ENCODE assay signal across 11 cellular contexts in genomic region chr1:23099171-23099536, GRCh38.
A peak's percentile ranks its signal among the peaks of the same experiment; 100 is the strongest.
DNase-seq lines count a peak whose midpoint lies in the region; ATAC-seq and TF ChIP-seq lines count a peak whose summit lies in the region.
"Had no signal": no experiment of that assay in that cellular context is flagged by ENCODE, and none has a peak within 500 bp of the region (broad histone marks: within the 10 kb centered on the region; RNA-seq: fewer than 3 reads in every experiment).

No MANE protein-coding gene starts in this region.

- H3K27ac ChIP-seq in CD4-positive, CD25-positive, alpha-beta regulatory T cell (ENCODE audit: insufficient read depth, low read length, poor library complexity, severe bottlenecking) = no peak overlapping the region
- H3K27ac ChIP-seq in OCI-LY3 (ENCODE audit: low read length) = no peak overlapping the region
- H3K27ac ChIP-seq in neuronal stem cell (replicated peaks; ENCODE audit: low read length) = no peak overlapping the region
- H3K27ac ChIP-seq: cardiac muscle cell had no signal

- WGBS in neuronal stem cell (ENCODE audit: extremely low coverage in 2 of 2, insufficient read length in 2 of 2, insufficient replicate concordance in 1 of 2), 2 donors = no CpG with 5 or more reads among the region's 1 CpG

- peak overlapping the region in 2 of 3 donors; percentile 11 to 29 for H3K27ac Mint-ChIP-seq in CD4-positive, CD25-positive, alpha-beta regulatory T cell
- H3K27ac Mint-ChIP-seq in endothelial cell (ENCODE audit: unreplicated experiment) = peak overlapping the region; percentile 70
- peak overlapping the region; percentile 54 for H3K27ac Mint-ChIP-seq in osteocyte (ENCODE audit: unreplicated experiment)

- H4K8ac ChIP-seq in neuronal stem cell (ENCODE audit: low read depth, low read length) = no peak overlapping the region

- no peaks in the 10 kb centered on the region for H4K20me1 ChIP-seq in OCI-LY3 (ENCODE audit: insufficient read depth, low read length)

- no peak overlapping the region for H3K18ac ChIP-seq in neuronal stem cell (ENCODE audit: low read length)

- H2AK5ac ChIP-seq in neuronal stem cell (ENCODE audit: low read depth, low read length) = no peak overlapping the region

- H3K27me3 ChIP-seq in CD4-positive, CD25-positive, alpha-beta regulatory T cell (ENCODE audit: control insufficient read depth, insufficient read depth, low read length) = no peaks in the 10 kb centered on the region
- H3K27me3 ChIP-seq in OCI-LY3 (ENCODE audit: low read depth, low read length) (no peaks in the 10 kb centered on the region), neuronal stem cell (ENCODE audit: control insufficient read depth in 3 of 3, insufficient read depth in 3 of 3, low read depth in 1 of 3, low read length in 3 of 3) (no peaks in the 10 kb centered on the region)
- H3K27me3 ChIP-seq: cardiac muscle cell had no signal

- no peak for TF ChIP-seq CTCF in OCI-LY3 (IDR thresholded peaks at IDR 0.05; ENCODE audit: low read depth, low read length)
- no peak for TF ChIP-seq CTCF in endothelial cell (IDR thresholded peaks at IDR 0.05; ENCODE audit: unreplicated experiment)
- TF ChIP-seq CTCF in osteocyte (IDR thresholded peaks at IDR 0.05) = no peak

- H3K36me3 Mint-ChIP-seq in CD4-positive, CD25-positive, alpha-beta regulatory T cell = peaks cover 11% of the 10 kb centered on the region
- H3K36me3 Mint-ChIP-seq in endothelial cell (ENCODE audit: low read depth, unreplicated experiment) (peaks cover 12% of the 10 kb centered on the region), osteocyte (ENCODE audit: unreplicated experiment) (peaks cover 9% of the 10 kb centered on the region)

- no peak for ATAC-seq in CD4-positive, CD25-positive, alpha-beta regulatory T cell (ENCODE audit: low read depth in 2 of 2)

- H2AFZ ChIP-seq in OCI-LY3 (ENCODE audit: low read depth, low read length) (no peak overlapping the region), neuronal stem cell (ENCODE audit: low read length) (no peak overlapping the region)

- no peak overlapping the region for H3K4me3 Mint-ChIP-seq in CD4-positive, CD25-positive, alpha-beta regulatory T cell
- no peak overlapping the region for H3K4me3 Mint-ChIP-seq in endothelial cell (ENCODE audit: unreplicated experiment)
- no peak overlapping the region for H3K4me3 Mint-ChIP-seq in osteocyte (ENCODE audit: unreplicated experiment)

- H3K79me1 ChIP-seq in neuronal stem cell (ENCODE audit: low read depth, low read length) = no peaks in the 10 kb centered on the region

- H2BK120ac ChIP-seq in neuronal stem cell (ENCODE audit: low read depth, low read length) = no peak overlapping the region

- no peaks in the 10 kb centered on the region for H3K27me3 Mint-ChIP-seq in CD4-positive, CD25-positive, alpha-beta regulatory T cell
- H3K27me3 Mint-ChIP-seq in endothelial cell (ENCODE audit: unreplicated experiment) = peaks cover 2% of the 10 kb centered on the region
- no peaks in the 10 kb centered on the region for H3K27me3 Mint-ChIP-seq in osteocyte (ENCODE audit: unreplicated experiment)
- H3K27me3 Mint-ChIP-seq: activated naive CD8-positive, alpha-beta T cell treated with anti-CD3 and anti-CD28 coated beads, Interleukin-2, amount 10 ng/mL, durations not matched to agents 7 days and 5 days had no signal

- no peaks in the 10 kb centered on the region for H3K9me3 ChIP-seq in CD4-positive, CD25-positive, alpha-beta regulatory T cell (ENCODE audit: control insufficient read depth in 2 of 2, low read length in 2 of 2)
- H3K9me3 ChIP-seq in OCI-LY3 (ENCODE audit: insufficient read depth, low read length) (no peaks in the 10 kb centered on the region), neuronal stem cell (replicated peaks in 1 of 2; ENCODE audit: control insufficient read depth in 2 of 2, insufficient read depth in 1 of 2, low read depth in 1 of 2, low read length in 2 of 2) (no peaks in the 10 kb centered on the region)
- H3K9me3 ChIP-seq: mucosa of descending colon had no signal

- no peak overlapping the region for H2BK5ac ChIP-seq in neuronal stem cell (ENCODE audit: low read length)

- H3K79me2 ChIP-seq in OCI-LY3 (ENCODE audit: low read length) = no peaks in the 10 kb centered on the region

- no peaks in the 10 kb centered on the region for H3K9me3 Mint-ChIP-seq in CD4-positive, CD25-positive, alpha-beta regulatory T cell
- no peaks in the 10 kb centered on the region for H3K9me3 Mint-ChIP-seq in endothelial cell (ENCODE audit: unreplicated experiment)
- H3K9me3 Mint-ChIP-seq in osteocyte (ENCODE audit: unreplicated experiment) = no peaks in the 10 kb centered on the region
- H3K9me3 Mint-ChIP-seq: activated naive CD8-positive, alpha-beta T cell treated with anti-CD3 and anti-CD28 coated beads, Interleukin-2, amount 10 ng/mL, durations not matched to agents 7 days and 5 days had no signal

- H3K9ac ChIP-seq in OCI-LY3 (ENCODE audit: low read length) = no peak overlapping the region
- no peak overlapping the region for H3K9ac ChIP-seq in neuronal stem cell (ENCODE audit: low read depth, low read length, poor library complexity)

- peak overlapping the region; percentile 16 for H3K4me3 ChIP-seq in CD4-positive, CD25-positive, alpha-beta regulatory T cell (ENCODE audit: low read depth, low read length)
- peak overlapping the region; percentile 45; the same call in 1 of the 2 replicates for H3K4me3 ChIP-seq in OCI-LY3 (ENCODE audit: low read length)
- no peak overlapping the region for H3K4me3 ChIP-seq in neuronal stem cell (ENCODE audit: low read length in 2 of 2)
- H3K4me3 ChIP-seq: cardiac muscle cell, mucosa of descending colon had no signal

- no peaks in the 10 kb centered on the region for H3K36me3 ChIP-seq in CD4-positive, CD25-positive, alpha-beta regulatory T cell (ENCODE audit: control insufficient read depth, insufficient read depth, low read length)
- H3K36me3 ChIP-seq in OCI-LY3 (replicated peaks; ENCODE audit: low read depth, low read length) = no peaks in the 10 kb centered on the region
- peaks cover 3 to 45% of the 10 kb centered on the region in 2 donors for H3K36me3 ChIP-seq in neuronal stem cell (replicated peaks in 1 of 2; ENCODE audit: control insufficient read depth in 2 of 2, insufficient read depth in 2 of 2, low read length in 2 of 2)

- no peak overlapping the region for H3K4ac ChIP-seq in neuronal stem cell (ENCODE audit: low read length)

- H2BK15ac ChIP-seq in neuronal stem cell (ENCODE audit: low read length) = no peak overlapping the region

- no peak overlapping the region for H4K91ac ChIP-seq in neuronal stem cell (ENCODE audit: low read depth, low read length, poor library complexity)

- no peak overlapping the region for H2BK12ac ChIP-seq in neuronal stem cell (ENCODE audit: low read length)

- H3K14ac ChIP-seq in neuronal stem cell (ENCODE audit: low read length) = no peak overlapping the region

- DNase-seq in CD4-positive, CD25-positive, alpha-beta regulatory T cell = no peak
- DNase-seq in endothelial cell (ENCODE audit: low spot score) (no peak), osteocyte (ENCODE audit: extremely low spot score, unreplicated experiment) (no peak), NCI-H82 treated with DMSO at 0.1 percent for 48 hours (lab: John Stamatoyannopoulos, UW; ENCODE audit: unreplicated experiment) (no peak), neuronal stem cell (ENCODE audit: low spot score) (no peak), NOMO-1 (lab: John Stamatoyannopoulos, UW; ENCODE audit: unreplicated experiment in 2 of 2) (no peak), NCI-H2196 (lab: John Stamatoyannopoulos, UW; ENCODE audit: unreplicated experiment) (no peak)
- DNase-seq: activated naive CD8-positive, alpha-beta T cell treated with anti-CD3 and anti-CD28 coated beads, Interleukin-2, amount 10 ng/mL, durations not matched to agents 7 days and 5 days had no signal

- H3K4me1 Mint-ChIP-seq in CD4-positive, CD25-positive, alpha-beta regulatory T cell = peaks cover 16 to 54% (median 37%) of the 10 kb centered on the region in 4 donors
- H3K4me1 Mint-ChIP-seq in endothelial cell (ENCODE audit: unreplicated experiment) (peaks cover 45% of the 10 kb centered on the region), osteocyte (ENCODE audit: unreplicated experiment) (peaks cover 64% of the 10 kb centered on the region)

- peaks cover 25% of the 10 kb centered on the region for H3K4me1 ChIP-seq in CD4-positive, CD25-positive, alpha-beta regulatory T cell (ENCODE audit: control insufficient read depth, insufficient read depth, low read length, poor library complexity, severe bottlenecking)
- H3K4me1 ChIP-seq in OCI-LY3 (ENCODE audit: low read length) (no peaks in the 10 kb centered on the region), neuronal stem cell (ENCODE audit: control insufficient read depth in 2 of 2, insufficient read depth in 1 of 2, low read depth in 1 of 2, low read length in 2 of 2) (peaks cover 3 to 12% of the 10 kb centered on the region in 2 donors)

- H3K4me2 ChIP-seq in OCI-LY3 (ENCODE audit: low read length) (peak overlapping the region; percentile 52), neuronal stem cell (ENCODE audit: insufficient read depth, low read length, poor library complexity, severe bottlenecking) (no peak overlapping the region)

- no peak overlapping the region for H3K23ac ChIP-seq in neuronal stem cell (ENCODE audit: low read depth, low read length, poor library complexity)

Comparison
In these comparisons a context has a peak if more than half of its experiments do, and no peak if none do; other contexts are left out.
1. H3K4me3 ChIP-seq: peak in CD4-positive, CD25-positive, alpha-beta regulatory T cell (single experiment) and OCI-LY3 (single experiment); none in neuronal stem cell (0 of 2).
2. H3K27ac Mint-ChIP-seq: peak in every context shown above with its lines; median percentile 70 in endothelial cell; 54 in osteocyte; 20 in CD4-positive, CD25-positive, alpha-beta regulatory T cell.